In genomic region chr13:94382960-94383359, GRCh38 we compare ENCODE assay signal across 20 cellular contexts.
"Had no signal": no experiment of that assay in that cellular context is flagged by ENCODE, and none has a peak within 500 bp of the region (broad histone marks: within the 10 kb centered on the region; RNA-seq: fewer than 3 reads in every experiment).

No MANE protein-coding gene starts in this region.

- H3K27ac ChIP-seq: dorsolateral prefrontal cortex, neural progenitor cell, pancreas, spleen, tibial artery, upper lobe of left lung, uterus had no signal

- DNase-seq: cortex of kidney; dorsolateral prefrontal cortex; effector CD8-positive, alpha-beta T cell; mesendoderm; mucosa of descending colon; naive thymus-derived CD8-positive, alpha-beta T cell; nucleus accumbens; pancreas; spleen; stimulated activated CD4-positive, alpha-beta T cell treated with anti-CD3 and anti-CD28 coated beads, Interleukin-15, amount 100 ng/mL, for 24 hours; stimulated activated CD4-positive, alpha-beta T cell treated with anti-CD3 and anti-CD28 coated beads, Interleukin-1b, Interleukin-23, amount 100 ng/mL, for 48 hours; stimulated activated CD4-positive, alpha-beta T cell treated with anti-CD3 and anti-CD28 coated beads, Interleukin-4, amount 100 ng/mL, for 24 hours; tibial artery; upper lobe of left lung; uterus had no signal

- H3K4me3 Mint-ChIP-seq: naive thymus-derived CD8-positive, alpha-beta T cell; neural progenitor cell; stimulated activated memory B cell treated with anti-CD40 and anti-IgM and Interleukin-4, amounts not matched to agents 10 μg/mL and 1 μg/mL and 100 μg/mL, for 72 hours; stimulated activated naive CD8-positive, alpha-beta T cell treated with anti-CD3 and anti-CD28 coated beads, Interleukin-15, Interleukin-2, amounts not matched to agents 100 ng/mL and 50 ng/mL, for 24 hours had no signal

- H3K9me3 Mint-ChIP-seq: neural progenitor cell; stimulated activated memory B cell treated with anti-CD40 and anti-IgM and Interleukin-4, amounts not matched to agents 10 μg/mL and 1 μg/mL and 100 μg/mL, for 72 hours; stimulated activated naive CD8-positive, alpha-beta T cell treated with anti-CD3 and anti-CD28 coated beads, Interleukin-15, Interleukin-2, amounts not matched to agents 100 ng/mL and 50 ng/mL, for 24 hours had no signal

- H3K36me3 Mint-ChIP-seq: naive thymus-derived CD8-positive, alpha-beta T cell; neural progenitor cell; stimulated activated memory B cell treated with anti-CD40 and anti-IgM and Interleukin-4, amounts not matched to agents 10 μg/mL and 1 μg/mL and 100 μg/mL, for 72 hours had no signal

- H3K27ac Mint-ChIP-seq: neural progenitor cell; progenitor cell of endocrine pancreas; stimulated activated memory B cell treated with anti-CD40 and anti-IgM and Interleukin-4, amounts not matched to agents 10 μg/mL and 1 μg/mL and 100 μg/mL, for 72 hours; stimulated activated naive CD8-positive, alpha-beta T cell treated with anti-CD3 and anti-CD28 coated beads, Interleukin-15, Interleukin-2, amounts not matched to agents 100 ng/mL and 50 ng/mL, for 24 hours had no signal

- H3K4me2 ChIP-seq: neural progenitor cell had no signal

- H3K4me1 Mint-ChIP-seq: neural progenitor cell; stimulated activated memory B cell treated with anti-CD40 and anti-IgM and Interleukin-4, amounts not matched to agents 10 μg/mL and 1 μg/mL and 100 μg/mL, for 72 hours had no signal

- H3K27me3 ChIP-seq: neural progenitor cell, pancreas, spleen, tibial artery, upper lobe of left lung, uterus had no signal

- H3K9me3 ChIP-seq: mucosa of descending colon, pancreas, spleen, tibial artery, upper lobe of left lung, uterus had no signal

- H2AFZ ChIP-seq: neural progenitor cell had no signal

- H3K4me3 ChIP-seq: dorsolateral prefrontal cortex, mucosa of descending colon, neural progenitor cell, pancreas, spleen, tibial artery, upper lobe of left lung, uterus had no signal

- H3K27me3 Mint-ChIP-seq: progenitor cell of endocrine pancreas; stimulated activated naive CD8-positive, alpha-beta T cell treated with anti-CD3 and anti-CD28 coated beads, Interleukin-15, Interleukin-2, amounts not matched to agents 100 ng/mL and 50 ng/mL, for 24 hours had no signal

- ATAC-seq: mucosa of descending colon; naive thymus-derived CD8-positive, alpha-beta T cell; pancreas; sciatic nerve; stimulated activated memory B cell treated with anti-CD40 and anti-IgM and Interleukin-4, amounts not matched to agents 10 μg/mL and 1 μg/mL and 100 μg/mL, for 72 hours had no signal

- H3K36me3 ChIP-seq: neural progenitor cell, pancreas, spleen, tibial artery, upper lobe of left lung, uterus had no signal

- H3K9ac ChIP-seq: neural progenitor cell had no signal

- H3K4me1 ChIP-seq: pancreas, spleen, tibial artery, upper lobe of left lung, uterus had no signal
